In the genomic region with DNA sequence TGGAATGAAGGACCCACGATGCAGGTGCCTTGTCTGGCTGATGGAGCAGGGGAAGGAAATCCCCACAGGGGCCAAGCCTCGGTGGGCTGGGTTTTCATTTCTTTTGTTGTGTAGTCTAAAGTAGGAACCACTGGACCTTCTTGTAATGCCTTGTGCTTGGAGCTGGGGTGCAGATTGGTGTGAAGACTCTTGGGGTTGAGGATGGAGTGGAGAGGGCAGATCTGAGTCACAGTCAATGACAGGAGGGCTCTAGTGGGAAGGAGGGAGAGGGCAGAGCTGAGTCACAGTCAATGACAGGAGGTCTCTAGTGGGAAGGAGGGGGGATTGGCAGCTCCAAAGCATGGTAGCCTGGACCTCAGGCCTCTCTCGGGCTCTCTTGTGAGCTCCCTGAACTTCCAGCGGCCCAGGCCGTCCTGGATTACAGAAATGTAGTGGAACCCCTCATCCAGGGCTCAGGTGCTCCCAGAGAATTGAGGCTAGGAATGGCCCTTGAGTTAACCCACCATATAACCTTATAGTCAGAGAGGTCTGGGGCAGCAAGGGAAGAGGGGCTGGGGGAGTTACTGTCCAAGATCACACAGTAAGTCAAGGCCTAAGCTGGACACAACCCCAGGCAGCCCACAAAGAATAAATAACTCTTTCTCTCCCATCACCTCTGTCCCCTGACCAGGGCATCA, we compare ENCODE assay signal across 21 cellular contexts.
A peak's percentile ranks its signal among the peaks of the same experiment; 100 is the strongest.
DNase-seq lines count a peak whose midpoint lies in the region; ATAC-seq and TF ChIP-seq lines count a peak whose summit lies in the region.
"Had no signal": no experiment of that assay in that cellular context is flagged by ENCODE, and none has a peak within 500 bp of the region (broad histone marks: within the 10 kb centered on the region; RNA-seq: fewer than 3 reads in every experiment).

No MANE protein-coding gene starts in this region.

- no peak overlapping the region for H3K27ac ChIP-seq in lung (ENCODE audit: low read depth in 1 of 2, low read length in 1 of 2)
- H3K27ac ChIP-seq: body of pancreas, transverse colon, WERI-Rb-1 had no signal

- H3K27me3 ChIP-seq in lung (ENCODE audit: control insufficient read depth, insufficient read depth), result no peaks in the 10 kb centered on the region
- H3K27me3 ChIP-seq: MG63, transverse colon had no signal

- ATAC-seq in lung (ENCODE audit: insufficient read depth, low FRiP score), result no peak
- ATAC-seq in HG02840 (IDR thresholded peaks at IDR 0.05; ENCODE audit: low FRiP score, unreplicated experiment), result no peak
- no peak for ATAC-seq in HG02588 (IDR thresholded peaks at IDR 0.05; ENCODE audit: unreplicated experiment)
- ATAC-seq: body of pancreas had no signal

- no peak overlapping the region for H3K4me3 ChIP-seq in lung
- H3K4me3 ChIP-seq: body of pancreas, HAP-1, MG63, transverse colon had no signal

- WGBS in lung, 2 donors, result 63 to 77% methylated on average over 5 of the region's 5 CpGs

- peaks cover 0 to 2% of the 10 kb centered on the region in 2 donors for H3K9me3 ChIP-seq in lung (ENCODE audit: control insufficient read depth in 2 of 2, insufficient read depth in 1 of 2, low read length in 1 of 2)
- H3K9me3 ChIP-seq: body of pancreas, HAP-1, MG63, transverse colon had no signal

- H3K4me1 ChIP-seq in lung (ENCODE audit: control insufficient read depth in 2 of 2, insufficient read depth in 2 of 2, low read length in 2 of 2), result no peaks in the 10 kb centered on the region
- H3K4me1 ChIP-seq: body of pancreas, HAP-1, transverse colon had no signal

- no peaks in the 10 kb centered on the region for H3K36me3 ChIP-seq in lung (ENCODE audit: control insufficient read depth in 2 of 2, insufficient read depth in 2 of 2, low read length in 2 of 2)
- H3K36me3 ChIP-seq: HAP-1, MG63, transverse colon, WERI-Rb-1 had no signal

- TF ChIP-seq CTCF in lung (IDR thresholded peaks at IDR 0.05; ENCODE audit: control extremely low read depth, extremely low read depth), result no peak

- DNase-seq in activated T-cell treated with anti-CD3 and anti-CD28 coated beads, Interleukin-2, amount 50 U/mL, for 48 hours, result peak; percentile 4 to 7
- DNase-seq in activated T-cell treated with anti-CD3 and anti-CD28 coated beads for 4 hours (no peak), RPMI7951 (ENCODE audit: low read depth) (peak; percentile 8), lung (ENCODE audit: low spot score) (peak; percentile 16), ureter (ENCODE audit: low spot score) (peak; percentile 37), NK-92 (lab: John Stamatoyannopoulos, UW; ENCODE audit: unreplicated experiment) (no peak)
- DNase-seq: activated naive CD4-positive, alpha-beta T cell treated with Interleukin-2 at 50 U/mL for 16 hours; body of pancreas; DMS53; foreskin fibroblast; IMR-90; kidney glomerular epithelial cell; MG63; NCI-H1694 treated with DMSO at 0.1 percent for 48 hours; nephron progenitor cell; stimulated activated naive CD4-positive, alpha-beta T cell; transverse colon; WERI-Rb-1 had no signal

Comparison
In these comparisons a context has a peak if more than half of its experiments do, and no peak if none do; other contexts are left out.
1. DNase-seq: peak in activated T-cell treated with anti-CD3 and anti-CD28 coated beads, Interleukin-2, amount 50 U/mL, for 48 hours (2 of 2), RPMI7951 (single experiment), lung (single experiment) and ureter (single experiment); none in activated T-cell treated with anti-CD3 and anti-CD28 coated beads for 4 hours (single experiment) and NK-92 (single experiment).